In the genomic region with DNA sequence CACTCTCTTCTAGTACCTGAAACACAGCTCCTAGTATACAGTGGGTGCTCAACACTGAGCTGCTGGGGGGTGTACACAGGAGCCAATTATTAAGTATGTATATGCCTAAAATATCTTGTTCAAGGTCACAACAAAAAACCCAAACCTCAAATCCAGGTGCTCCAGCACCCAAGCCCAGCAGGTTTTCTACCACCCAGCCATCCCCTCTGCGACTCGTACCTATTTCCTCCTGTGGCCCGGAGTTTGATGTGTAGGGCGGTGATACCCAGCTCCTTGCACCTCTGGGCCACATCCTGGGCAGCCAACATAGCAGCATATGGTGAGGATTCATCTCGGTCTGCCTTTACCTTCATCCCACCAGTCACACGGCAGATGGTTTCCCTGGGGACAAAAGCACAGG, we compare ENCODE assay signal across 1 cellular context.
TF ChIP-seq lines count a peak whose summit lies in the region.

No MANE protein-coding gene starts in this region.

TF ChIP-seq in HCT116, 20 proteins besides CTCF, POLR2A, EP300 and RAD21 (continued from another document):
- TF ChIP-seq, protein P1, sequence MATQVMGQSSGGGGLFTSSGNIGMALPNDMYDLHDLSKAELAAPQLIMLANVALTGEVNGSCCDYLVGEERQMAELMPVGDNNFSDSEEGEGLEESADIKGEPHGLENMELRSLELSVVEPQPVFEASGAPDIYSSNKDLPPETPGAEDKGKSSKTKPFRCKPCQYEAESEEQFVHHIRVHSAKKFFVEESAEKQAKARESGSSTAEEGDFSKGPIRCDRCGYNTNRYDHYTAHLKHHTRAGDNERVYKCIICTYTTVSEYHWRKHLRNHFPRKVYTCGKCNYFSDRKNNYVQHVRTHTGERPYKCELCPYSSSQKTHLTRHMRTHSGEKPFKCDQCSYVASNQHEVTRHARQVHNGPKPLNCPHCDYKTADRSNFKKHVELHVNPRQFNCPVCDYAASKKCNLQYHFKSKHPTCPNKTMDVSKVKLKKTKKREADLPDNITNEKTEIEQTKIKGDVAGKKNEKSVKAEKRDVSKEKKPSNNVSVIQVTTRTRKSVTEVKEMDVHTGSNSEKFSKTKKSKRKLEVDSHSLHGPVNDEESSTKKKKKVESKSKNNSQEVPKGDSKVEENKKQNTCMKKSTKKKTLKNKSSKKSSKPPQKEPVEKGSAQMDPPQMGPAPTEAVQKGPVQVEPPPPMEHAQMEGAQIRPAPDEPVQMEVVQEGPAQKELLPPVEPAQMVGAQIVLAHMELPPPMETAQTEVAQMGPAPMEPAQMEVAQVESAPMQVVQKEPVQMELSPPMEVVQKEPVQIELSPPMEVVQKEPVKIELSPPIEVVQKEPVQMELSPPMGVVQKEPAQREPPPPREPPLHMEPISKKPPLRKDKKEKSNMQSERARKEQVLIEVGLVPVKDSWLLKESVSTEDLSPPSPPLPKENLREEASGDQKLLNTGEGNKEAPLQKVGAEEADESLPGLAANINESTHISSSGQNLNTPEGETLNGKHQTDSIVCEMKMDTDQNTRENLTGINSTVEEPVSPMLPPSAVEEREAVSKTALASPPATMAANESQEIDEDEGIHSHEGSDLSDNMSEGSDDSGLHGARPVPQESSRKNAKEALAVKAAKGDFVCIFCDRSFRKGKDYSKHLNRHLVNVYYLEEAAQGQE (IDR thresholded peaks at IDR 0.05; ENCODE audit: low read depth), result no peak
- TF ChIP-seq CEBPB (IDR thresholded peaks at IDR 0.05; ENCODE audit: low read depth), result no peak
- no peak for TF ChIP-seq EZH2phosphoT487 (IDR thresholded peaks at IDR 0.05; ENCODE audit: borderline replicate concordance)
- no peak for TF ChIP-seq SIN3A (IDR thresholded peaks at IDR 0.05; ENCODE audit: low read depth)
- no peak for TF ChIP-seq EZH2 (IDR thresholded peaks at IDR 0.05)
- no peak for TF ChIP-seq CBX3 (IDR thresholded peaks at IDR 0.05; ENCODE audit: low read depth)
- no peak for TF ChIP-seq SRF (IDR thresholded peaks at IDR 0.05; ENCODE audit: low read depth)
- TF ChIP-seq TCF7L2 (IDR thresholded peaks at IDR 0.05; ENCODE audit: borderline replicate concordance, extremely low read depth, insufficient read depth, insufficient read length), result no peak
- TF ChIP-seq SP1 (IDR thresholded peaks at IDR 0.05; ENCODE audit: low read depth), result no peak
- TF ChIP-seq ZNF274 (IDR thresholded peaks at IDR 0.05; ENCODE audit: low read depth, low read length), result no peak
- TF ChIP-seq, protein P2, sequence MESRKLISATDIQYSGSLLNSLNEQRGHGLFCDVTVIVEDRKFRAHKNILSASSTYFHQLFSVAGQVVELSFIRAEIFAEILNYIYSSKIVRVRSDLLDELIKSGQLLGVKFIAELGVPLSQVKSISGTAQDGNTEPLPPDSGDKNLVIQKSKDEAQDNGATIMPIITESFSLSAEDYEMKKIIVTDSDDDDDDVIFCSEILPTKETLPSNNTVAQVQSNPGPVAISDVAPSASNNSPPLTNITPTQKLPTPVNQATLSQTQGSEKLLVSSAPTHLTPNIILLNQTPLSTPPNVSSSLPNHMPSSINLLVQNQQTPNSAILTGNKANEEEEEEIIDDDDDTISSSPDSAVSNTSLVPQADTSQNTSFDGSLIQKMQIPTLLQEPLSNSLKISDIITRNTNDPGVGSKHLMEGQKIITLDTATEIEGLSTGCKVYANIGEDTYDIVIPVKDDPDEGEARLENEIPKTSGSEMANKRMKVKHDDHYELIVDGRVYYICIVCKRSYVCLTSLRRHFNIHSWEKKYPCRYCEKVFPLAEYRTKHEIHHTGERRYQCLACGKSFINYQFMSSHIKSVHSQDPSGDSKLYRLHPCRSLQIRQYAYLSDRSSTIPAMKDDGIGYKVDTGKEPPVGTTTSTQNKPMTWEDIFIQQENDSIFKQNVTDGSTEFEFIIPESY (IDR thresholded peaks at IDR 0.05; ENCODE audit: extremely low read depth, insufficient replicate concordance, low read length), result no peak
- no peak for TF ChIP-seq EGR1 (IDR thresholded peaks at IDR 0.05; ENCODE audit: low read depth)
- no peak for TF ChIP-seq YY1 (IDR thresholded peaks at IDR 0.05; ENCODE audit: extremely low read depth, insufficient replicate concordance, low read depth, low read length)
- no peak for TF ChIP-seq JUND (IDR thresholded peaks at IDR 0.05)
- TF ChIP-seq, protein P3, sequence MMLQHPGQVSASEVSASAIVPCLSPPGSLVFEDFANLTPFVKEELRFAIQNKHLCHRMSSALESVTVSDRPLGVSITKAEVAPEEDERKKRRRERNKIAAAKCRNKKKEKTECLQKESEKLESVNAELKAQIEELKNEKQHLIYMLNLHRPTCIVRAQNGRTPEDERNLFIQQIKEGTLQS (IDR thresholded peaks at IDR 0.05), result no peak
- TF ChIP-seq, protein P4, sequence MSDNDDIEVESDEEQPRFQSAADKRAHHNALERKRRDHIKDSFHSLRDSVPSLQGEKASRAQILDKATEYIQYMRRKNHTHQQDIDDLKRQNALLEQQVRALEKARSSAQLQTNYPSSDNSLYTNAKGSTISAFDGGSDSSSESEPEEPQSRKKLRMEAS (IDR thresholded peaks at IDR 0.05), result no peak
